Comparison of ENCODE assay signal across 8 cellular contexts in the genomic region with DNA sequence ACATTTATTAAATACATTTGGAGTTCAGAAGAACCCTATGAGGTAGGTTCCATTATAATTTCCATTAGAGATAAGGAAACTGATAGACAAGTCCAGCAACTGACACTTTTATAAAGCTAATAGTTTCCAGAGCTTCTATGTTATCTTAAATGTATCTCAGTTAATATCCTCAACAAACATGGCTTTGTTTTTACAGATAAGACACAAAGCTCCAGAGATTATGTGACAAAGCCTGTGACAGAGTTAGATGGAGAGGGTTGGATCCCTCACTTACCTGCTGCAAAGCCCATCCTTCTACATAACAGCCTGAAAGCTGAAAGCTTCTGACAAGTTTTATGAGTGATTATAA. TPM values are rescaled to one million over a fixed set of nuclear protein-coding genes. Genes with fewer than 3 reads are reported as not detected.
DNase-seq lines count a peak whose midpoint lies in the region; ATAC-seq and TF ChIP-seq lines count a peak whose summit lies in the region.

No MANE protein-coding gene starts in this region.

- H3K27me3 Mint-ChIP-seq in activated naive CD4-positive, alpha-beta T cell treated with anti-CD3 and anti-CD28 coated beads, Interleukin-2, amount 50 U/mL, for 24 hours: no peaks in the 10 kb centered on the region
- H3K27me3 Mint-ChIP-seq in activated naive CD8-positive, alpha-beta T cell: no peaks in the 10 kb centered on the region

- H3K27ac Mint-ChIP-seq in activated naive CD4-positive, alpha-beta T cell treated with anti-CD3 and anti-CD28 coated beads, Interleukin-2, amount 50 U/mL, for 24 hours: peak overlapping the region; percentile 92
- peak overlapping the region; percentile 91 for H3K27ac Mint-ChIP-seq in activated naive CD8-positive, alpha-beta T cell

- H3K4me3 ChIP-seq in left lung (peak overlapping the region; percentile 68 to 86), upper lobe of right lung (peak overlapping the region; percentile 95)

- TF ChIP-seq CTCF in left lung (IDR thresholded peaks at IDR 0.05) (no peak), upper lobe of right lung (IDR thresholded peaks at IDR 0.05) (no peak)

- H3K4me3 Mint-ChIP-seq in activated naive CD4-positive, alpha-beta T cell treated with anti-CD3 and anti-CD28 coated beads, Interleukin-2, amount 50 U/mL, for 24 hours: peak overlapping the region; percentile 96
- peak overlapping the region; percentile 96 for H3K4me3 Mint-ChIP-seq in activated naive CD8-positive, alpha-beta T cell

- ATAC-seq in left lung (no peak), upper lobe of right lung (no peak), HG03457 (IDR thresholded peaks at IDR 0.05; ENCODE audit: unreplicated experiment) (no peak), GM18861 (IDR thresholded peaks at IDR 0.05; ENCODE audit: unreplicated experiment) (no peak)

- H3K9me3 ChIP-seq in left lung (no peaks in the 10 kb centered on the region), upper lobe of right lung (no peaks in the 10 kb centered on the region)

- H3K27me3 ChIP-seq in left lung: no peaks in the 10 kb centered on the region
- H3K27me3 ChIP-seq in upper lobe of right lung: no peaks in the 10 kb centered on the region

- no peak for DNase-seq in activated naive CD4-positive, alpha-beta T cell treated with anti-CD3 and anti-CD28 coated beads, Interleukin-2, amount 50 U/mL, for 16 hours
- DNase-seq in left lung (no peak), upper lobe of right lung (no peak), HT-29 (ENCODE audit: low spot score) (no peak)

- peaks cover 45% of the 10 kb centered on the region for H3K4me1 Mint-ChIP-seq in activated naive CD4-positive, alpha-beta T cell treated with anti-CD3 and anti-CD28 coated beads, Interleukin-2, amount 50 U/mL, for 24 hours
- H3K4me1 Mint-ChIP-seq in activated naive CD8-positive, alpha-beta T cell (ENCODE audit: low read depth): peaks cover 31% of the 10 kb centered on the region

- H3K36me3 ChIP-seq in left lung (peaks cover 0 to 17% of the 10 kb centered on the region in 2 donors), upper lobe of right lung (peaks cover 28% of the 10 kb centered on the region)

- H3K9me3 Mint-ChIP-seq in activated naive CD4-positive, alpha-beta T cell treated with anti-CD3 and anti-CD28 coated beads, Interleukin-2, amount 50 U/mL, for 24 hours: no peaks in the 10 kb centered on the region
- H3K9me3 Mint-ChIP-seq in activated naive CD8-positive, alpha-beta T cell (ENCODE audit: low read depth): no peaks in the 10 kb centered on the region

- H3K4me1 ChIP-seq in left lung (peaks cover 0 to 24% of the 10 kb centered on the region in 2 donors), upper lobe of right lung (peaks cover 13% of the 10 kb centered on the region)

- H3K27ac ChIP-seq in left lung (peak overlapping the region; percentile 35 to 78), upper lobe of right lung (peak overlapping the region; percentile 83)

- peaks cover 5% of the 10 kb centered on the region for H3K36me3 Mint-ChIP-seq in activated naive CD4-positive, alpha-beta T cell treated with anti-CD3 and anti-CD28 coated beads, Interleukin-2, amount 50 U/mL, for 24 hours
- H3K36me3 Mint-ChIP-seq in activated naive CD8-positive, alpha-beta T cell: peaks cover 4% of the 10 kb centered on the region

- intact Hi-C loops in left lung (cut with DNase I): no loop called here
- intact Hi-C loops in upper lobe of right lung (cut with DNase I): no loop called here

RNA-seq across cellular contexts. Expression of a gene that starts 0.5 kb away (rescaled TPM):
- total RNA-seq in left lung: 10 to 100 TPM; 43.1 to 44.7 TPM
- total RNA-seq in upper lobe of right lung: 49.8 TPM
- total RNA-seq in HT-29 (2014; rRNA removed; shearing (Covaris generic)): 28.4 and 30.0 TPM in 2 replicates

RNA-seq across cellular contexts. Expression of a gene that starts 39.6 kb away (rescaled TPM):
- 1 to 10 TPM in 1 of 2 donors, not detected in 1; 2.2 TPM for total RNA-seq in left lung
- total RNA-seq in upper lobe of right lung: not detected
- total RNA-seq in HT-29 (2014; rRNA removed; shearing (Covaris generic)): not detected in 2 replicates
